8 cellular contexts compared by ENCODE assay signal in the genomic region with DNA sequence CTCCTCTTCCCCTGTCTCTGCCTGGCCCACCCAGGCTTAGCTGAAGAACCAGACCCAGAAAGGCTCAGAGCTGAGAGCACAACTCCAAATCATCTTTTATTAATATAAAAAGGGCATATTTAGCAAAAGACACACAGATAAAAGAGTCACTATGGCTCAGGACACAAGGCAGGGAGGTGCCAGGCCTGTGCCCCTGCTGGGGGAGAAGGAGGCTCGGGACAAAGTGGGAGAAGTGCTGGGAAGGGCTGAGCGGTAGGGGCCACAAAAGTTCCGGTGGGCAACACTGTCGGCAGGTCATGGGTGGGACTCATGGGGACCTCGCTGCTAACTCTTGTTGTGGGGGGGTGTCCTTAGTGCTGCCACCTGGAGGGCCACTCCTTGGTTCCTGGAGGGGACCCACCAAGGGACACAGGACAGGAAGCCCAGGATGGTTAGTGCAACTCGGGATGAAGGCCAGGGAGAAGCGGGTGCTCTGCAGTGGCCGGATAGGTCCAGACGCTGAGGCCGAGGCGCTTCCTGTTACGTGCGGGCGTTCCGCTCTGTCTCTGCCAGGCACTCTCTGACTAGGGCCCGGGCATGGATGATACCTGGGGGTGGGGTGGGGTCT. TPM values are rescaled to one million over a fixed set of nuclear protein-coding genes. Genes with fewer than 3 reads are reported as not detected.
A peak's percentile ranks its signal among the peaks of the same experiment; 100 is the strongest.
DNase-seq lines count a peak whose midpoint lies in the region; ATAC-seq and TF ChIP-seq lines count a peak whose summit lies in the region.

No MANE protein-coding gene starts in this region.

- H3K36me3 Mint-ChIP-seq in IgD-negative memory B cell: peaks cover 5% of the 10 kb centered on the region
- H3K36me3 Mint-ChIP-seq in naive thymus-derived CD4-positive, alpha-beta T cell: peaks cover 0 to 16% (median 0%) of the 10 kb centered on the region in 5 donors

- H3K9me3 Mint-ChIP-seq in IgD-negative memory B cell: no peaks in the 10 kb centered on the region
- peaks cover 0 to 5% (median 0%) of the 10 kb centered on the region in 11 donors for H3K9me3 Mint-ChIP-seq in naive thymus-derived CD4-positive, alpha-beta T cell

- POLR2A ChIA-PET in naive thymus-derived CD4-positive, alpha-beta T cell (lab: Charles Lee): interaction anchor here (0.6 to 5.0 kb wide), 14 partner anchors 22 to 387 kb away, joined by 3 to 40 read pairs (median 6); partner anchors contain the start of genes AIP, KDM2A, POLD4 and PPP1CA

- no peak overlapping the region for H2AFZ ChIP-seq in mammary epithelial cell (ENCODE audit: low read depth, low read length)

- intact Hi-C loops in mammary epithelial cell (cut with micrococcal nuclease): loop anchor here (1.0 to 10.0 kb wide), 9 partner anchors 37 to 452 kb away; partner anchors contain the start of genes PPP1CA, RAD9A, RHOD and TMEM134
- intact Hi-C loops in naive thymus-derived CD4-positive, alpha-beta T cell (cut with micrococcal nuclease): loop anchor here (1.0 to 5.0 kb wide), 12 partner anchors 22 to 1189 kb away; partner anchors contain the start of genes PTPRCAP (in 2 of the 2), CD248 (in 1 of the 2), GRK2 (in 1 of the 2) and POLD4 (in 1 of the 2)

- no peaks in the 10 kb centered on the region for H4K20me1 ChIP-seq in mammary epithelial cell (ENCODE audit: insufficient read depth, low read length)

- no peaks in the 10 kb centered on the region for H3K27me3 ChIP-seq in mammary epithelial cell (ENCODE audit: insufficient read depth, low read length)
- H3K27me3 ChIP-seq in naive thymus-derived CD4-positive, alpha-beta T cell (ENCODE audit: control insufficient read depth in 2 of 2, insufficient read depth in 2 of 2, low read length in 2 of 2): no peaks in the 10 kb centered on the region

- no peak for DNase-seq in mammary epithelial cell
- DNase-seq in naive thymus-derived CD4-positive, alpha-beta T cell: peak in 1 of 9 donors; percentile 29
- no peak for DNase-seq in DMS153 (lab: John Stamatoyannopoulos, UW)
- DNase-seq in NCI-H2171 (lab: John Stamatoyannopoulos, UW): no peak
- no peak for DNase-seq in NCI-H1436 (lab: John Stamatoyannopoulos, UW)
- no peak for DNase-seq in effector CD8-positive, alpha-beta T cell (lab: John Stamatoyannopoulos, UW)

- H3K4me1 Mint-ChIP-seq in IgD-negative memory B cell: peaks cover 21 to 25% (median 25%) of the 10 kb centered on the region in 3 donors
- peaks cover 26 to 49% (median 41%) of the 10 kb centered on the region in 7 donors for H3K4me1 Mint-ChIP-seq in naive thymus-derived CD4-positive, alpha-beta T cell

- in situ Hi-C loops in mammary epithelial cell (cut with MboI; ENCODE audit: low sequenced_read_pairs in 2 of 2): loop anchor here in 1 of 2 donors (5.0 kb wide), 1 partner anchor 104 kb away; the partner anchor contains the start of genes PPP1CA and TBC1D10C

- peak overlapping the region; percentile 87 to 98 (median 92) for H3K4me3 Mint-ChIP-seq in IgD-negative memory B cell
- H3K4me3 Mint-ChIP-seq in naive thymus-derived CD4-positive, alpha-beta T cell: peak overlapping the region; percentile 89 to 95 (median 90)

- 69% methylated on average over 14 of the region's 16 CpGs for WGBS in mammary epithelial cell (ENCODE audit: low coverage, missing lambda C conversion rate)

- H3K27ac ChIP-seq in 22Rv1 (peak overlapping the region; percentile 96), mammary epithelial cell (ENCODE audit: insufficient read depth, low read depth, low read length) (peak overlapping the region; percentile 23)
- peak overlapping the region; percentile 96 for H3K27ac ChIP-seq in naive thymus-derived CD4-positive, alpha-beta T cell (ENCODE audit: low read depth, low read length)

- no TSS peak for BruUV-seq in mammary epithelial cell (replicated peaks; lab: Mats Ljungman, UMichigan)

- no peaks in the 10 kb centered on the region for H3K9me3 ChIP-seq in mammary epithelial cell (replicated peaks; ENCODE audit: insufficient read depth, low read length)
- H3K9me3 ChIP-seq in naive thymus-derived CD4-positive, alpha-beta T cell (ENCODE audit: control insufficient read depth in 2 of 3, low read length in 3 of 3): no peaks in the 10 kb centered on the region

- peak overlapping the region; percentile 93 to 98 (median 98) for H3K27ac Mint-ChIP-seq in IgD-negative memory B cell
- peak overlapping the region; percentile 87 to 98 (median 96) for H3K27ac Mint-ChIP-seq in naive thymus-derived CD4-positive, alpha-beta T cell

- no peaks in the 10 kb centered on the region for H3K36me3 ChIP-seq in mammary epithelial cell (ENCODE audit: insufficient read depth, low read length)
- H3K36me3 ChIP-seq in naive thymus-derived CD4-positive, alpha-beta T cell (ENCODE audit: control insufficient read depth in 2 of 3, insufficient read depth in 3 of 3, low read length in 3 of 3): peaks cover 0 to 18% (median 0%) of the 10 kb centered on the region in 3 experiments

- H3K79me2 ChIP-seq in mammary epithelial cell (ENCODE audit: insufficient read depth, low read length): peaks cover 30% of the 10 kb centered on the region

- peak overlapping the region in 1 of 3 experiments; percentile 5 for H3K4me3 ChIP-seq in mammary epithelial cell (replicated peaks in 1 of 3; ENCODE audit: insufficient read depth in 1 of 3, low read depth in 2 of 3, low read length in 3 of 3)
- H3K4me3 ChIP-seq in naive thymus-derived CD4-positive, alpha-beta T cell (ENCODE audit: low read length): peak overlapping the region; percentile 81

- CTCF ChIA-PET in mammary epithelial cell (lab: Charles Lee; ENCODE audit: low non-redundant PET): interaction anchor here (0.5 kb wide), 1 partner anchor 60 kb away, joined by 3 read pairs; no protein-coding TSS in a partner anchor
- CTCF ChIA-PET in naive thymus-derived CD4-positive, alpha-beta T cell (lab: Charles Lee): no interaction called here

- no peak for ATAC-seq in naive thymus-derived CD4-positive, alpha-beta T cell

- peaks cover 37% of the 10 kb centered on the region for H3K4me1 ChIP-seq in mammary epithelial cell (ENCODE audit: insufficient read depth, low read length)
- H3K4me1 ChIP-seq in naive thymus-derived CD4-positive, alpha-beta T cell (ENCODE audit: control insufficient read depth in 2 of 2, insufficient read depth in 2 of 2, low read length in 2 of 2): peaks cover 40 to 45% of the 10 kb centered on the region in 2 donors

- peak; percentile 57 for TF ChIP-seq CTCF in 22Rv1 (IDR thresholded peaks at IDR 0.05)
- no peak for TF ChIP-seq CTCF in mammary epithelial cell (conservative IDR thresholded peaks at IDR 0.05 in 1 of 2, IDR thresholded peaks at IDR 0.05 in 1 of 2; ENCODE audit: extremely low read depth in 1 of 2, insufficient read depth in 1 of 2, low read depth in 1 of 2, low read length in 2 of 2)

- peak overlapping the region; percentile 98 for H3K4me2 ChIP-seq in mammary epithelial cell (ENCODE audit: insufficient read depth, low read depth, low read length)

- H3K9ac ChIP-seq in mammary epithelial cell (ENCODE audit: insufficient read depth, low read length): no peak overlapping the region

- dilution Hi-C loops in mammary epithelial cell (cut with HindIII; ENCODE audit: low sequenced_read_pairs): no loop called here

- H3K27me3 Mint-ChIP-seq in IgD-negative memory B cell: no peaks in the 10 kb centered on the region
- peaks cover 0 to 11% (median 0%) of the 10 kb centered on the region in 5 donors for H3K27me3 Mint-ChIP-seq in naive thymus-derived CD4-positive, alpha-beta T cell

RNA-seq across cellular contexts. Expression of gene PITPNM1, which starts 1.4 kb away (rescaled TPM):
- polyA plus RNA-seq in IgD-negative memory B cell (40.6 TPM), mammary epithelial cell (20.1 TPM)
- total RNA-seq in mammary epithelial cell: 10 to 100 TPM; 28.8 to 79.6 TPM
- polyA minus RNA-seq in mammary epithelial cell: 20.6 TPM
- 100 to 1,000 TPM in 3 of 5 experiments, 10 to 100 TPM in 2; 78.9 to 133 (median 112) TPM for total RNA-seq in naive thymus-derived CD4-positive, alpha-beta T cell
- polyA plus RNA-seq in naive thymus-derived CD4-positive, alpha-beta T cell: 10 to 100 TPM in 1 of 2 donors, 1 to 10 TPM in 1; 9.5 to 30.8 TPM

RNA-seq across cellular contexts. Expression of gene CDK2AP2, which starts 1.4 kb away (rescaled TPM):
- polyA plus RNA-seq in IgD-negative memory B cell (133 TPM), mammary epithelial cell (46.2 TPM)
- 10 to 100 TPM; 19.2 to 45.9 TPM for total RNA-seq in mammary epithelial cell
- 40.9 TPM for polyA minus RNA-seq in mammary epithelial cell
- 100 to 1,000 TPM in 1 of 5 experiments, 10 to 100 TPM in 4; 31.0 to 168 (median 61.9) TPM for total RNA-seq in naive thymus-derived CD4-positive, alpha-beta T cell
- polyA plus RNA-seq in naive thymus-derived CD4-positive, alpha-beta T cell: 10 to 100 TPM; 64.5 to 94.3 TPM

RNA-seq across cellular contexts. Expression of gene CABP2, which starts 16.7 kb away (rescaled TPM):
- polyA plus RNA-seq in IgD-negative memory B cell (not detected), mammary epithelial cell (not detected)
- total RNA-seq in mammary epithelial cell: not detected
- polyA minus RNA-seq in mammary epithelial cell: not detected
- total RNA-seq in naive thymus-derived CD4-positive, alpha-beta T cell: not detected
- not detected for polyA plus RNA-seq in naive thymus-derived CD4-positive, alpha-beta T cell

RNA-seq across cellular contexts. Expression of gene AIP, which starts 23.7 kb away (rescaled TPM):
- polyA plus RNA-seq in IgD-negative memory B cell: 158 TPM
- total RNA-seq in mammary epithelial cell: 10 to 100 TPM; 34.5 to 36.2 TPM
- 61.3 TPM for polyA plus RNA-seq in mammary epithelial cell
- polyA minus RNA-seq in mammary epithelial cell: 10.2 TPM
- 100 to 1,000 TPM; 107 to 156 (median 137) TPM for total RNA-seq in naive thymus-derived CD4-positive, alpha-beta T cell
- 100 to 1,000 TPM; 137 to 205 TPM for polyA plus RNA-seq in naive thymus-derived CD4-positive, alpha-beta T cell

RNA-seq across cellular contexts. Expression of gene TMEM134, which starts 37.5 kb away (rescaled TPM):
- polyA plus RNA-seq in IgD-negative memory B cell (272 TPM), mammary epithelial cell (118 TPM)
- total RNA-seq in mammary epithelial cell: 10 to 100 TPM; 55.3 to 69.4 TPM
- polyA minus RNA-seq in mammary epithelial cell: 5.5 TPM
- total RNA-seq in naive thymus-derived CD4-positive, alpha-beta T cell: 10 to 100 TPM; 52.4 to 94.6 (median 70.6) TPM
- polyA plus RNA-seq in naive thymus-derived CD4-positive, alpha-beta T cell: 100 to 1,000 TPM; 131 to 143 TPM

Comparison
In these comparisons a context has a peak if more than half of its experiments do, and no peak if none do; other contexts are left out.
1. H3K27ac ChIP-seq: peak in every context shown above with its lines; median percentile 96 in 22Rv1; 96 in naive thymus-derived CD4-positive, alpha-beta T cell; 23 in mammary epithelial cell.